1 cellular context compared by ENCODE assay signal in the genomic region with DNA sequence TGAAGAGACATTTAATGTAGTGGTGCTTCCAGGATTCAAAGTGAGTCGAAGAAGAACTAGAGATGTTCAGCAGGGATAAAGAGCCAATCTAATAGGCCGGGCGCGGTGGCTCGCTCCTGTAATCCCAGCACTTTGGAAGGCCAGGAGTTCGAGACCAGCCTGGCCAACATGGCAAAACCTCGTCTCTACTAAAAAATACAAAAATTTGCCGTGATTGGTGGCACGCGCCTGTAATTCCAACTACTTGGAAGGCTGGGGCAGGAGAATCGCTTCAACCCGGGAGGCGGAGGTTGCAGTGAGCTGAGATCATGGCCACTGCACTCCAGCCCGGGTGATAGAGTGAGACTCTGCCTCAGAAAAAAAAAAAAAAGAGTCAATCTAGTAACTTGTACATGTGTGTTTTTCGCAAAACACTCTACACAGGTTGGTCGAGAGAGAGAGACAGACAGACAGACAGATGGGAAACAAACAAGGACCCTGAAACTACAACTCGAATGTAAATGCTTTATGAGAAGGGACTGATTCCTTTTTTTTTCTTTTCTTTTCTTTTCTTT.
TF ChIP-seq lines count a peak whose summit lies in the region.

No MANE protein-coding gene starts in this region.

TF ChIP-seq in HCT116, 20 proteins besides CTCF, POLR2A, EP300 and RAD21 (continued from another document):
- TF ChIP-seq, protein P1, sequence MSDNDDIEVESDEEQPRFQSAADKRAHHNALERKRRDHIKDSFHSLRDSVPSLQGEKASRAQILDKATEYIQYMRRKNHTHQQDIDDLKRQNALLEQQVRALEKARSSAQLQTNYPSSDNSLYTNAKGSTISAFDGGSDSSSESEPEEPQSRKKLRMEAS (IDR thresholded peaks at IDR 0.05) = no peak
- TF ChIP-seq EZH2 (IDR thresholded peaks at IDR 0.05) (no peak), YY1 (IDR thresholded peaks at IDR 0.05; ENCODE audit: extremely low read depth, insufficient replicate concordance, low read depth, low read length) (no peak), ZBTB33 (IDR thresholded peaks at IDR 0.05; ENCODE audit: extremely low read depth, insufficient replicate concordance, low read length) (no peak), TCF7L2 (IDR thresholded peaks at IDR 0.05; ENCODE audit: borderline replicate concordance, extremely low read depth, insufficient read depth, insufficient read length) (no peak), JUND (IDR thresholded peaks at IDR 0.05) (no peak)
- TF ChIP-seq, protein P2, sequence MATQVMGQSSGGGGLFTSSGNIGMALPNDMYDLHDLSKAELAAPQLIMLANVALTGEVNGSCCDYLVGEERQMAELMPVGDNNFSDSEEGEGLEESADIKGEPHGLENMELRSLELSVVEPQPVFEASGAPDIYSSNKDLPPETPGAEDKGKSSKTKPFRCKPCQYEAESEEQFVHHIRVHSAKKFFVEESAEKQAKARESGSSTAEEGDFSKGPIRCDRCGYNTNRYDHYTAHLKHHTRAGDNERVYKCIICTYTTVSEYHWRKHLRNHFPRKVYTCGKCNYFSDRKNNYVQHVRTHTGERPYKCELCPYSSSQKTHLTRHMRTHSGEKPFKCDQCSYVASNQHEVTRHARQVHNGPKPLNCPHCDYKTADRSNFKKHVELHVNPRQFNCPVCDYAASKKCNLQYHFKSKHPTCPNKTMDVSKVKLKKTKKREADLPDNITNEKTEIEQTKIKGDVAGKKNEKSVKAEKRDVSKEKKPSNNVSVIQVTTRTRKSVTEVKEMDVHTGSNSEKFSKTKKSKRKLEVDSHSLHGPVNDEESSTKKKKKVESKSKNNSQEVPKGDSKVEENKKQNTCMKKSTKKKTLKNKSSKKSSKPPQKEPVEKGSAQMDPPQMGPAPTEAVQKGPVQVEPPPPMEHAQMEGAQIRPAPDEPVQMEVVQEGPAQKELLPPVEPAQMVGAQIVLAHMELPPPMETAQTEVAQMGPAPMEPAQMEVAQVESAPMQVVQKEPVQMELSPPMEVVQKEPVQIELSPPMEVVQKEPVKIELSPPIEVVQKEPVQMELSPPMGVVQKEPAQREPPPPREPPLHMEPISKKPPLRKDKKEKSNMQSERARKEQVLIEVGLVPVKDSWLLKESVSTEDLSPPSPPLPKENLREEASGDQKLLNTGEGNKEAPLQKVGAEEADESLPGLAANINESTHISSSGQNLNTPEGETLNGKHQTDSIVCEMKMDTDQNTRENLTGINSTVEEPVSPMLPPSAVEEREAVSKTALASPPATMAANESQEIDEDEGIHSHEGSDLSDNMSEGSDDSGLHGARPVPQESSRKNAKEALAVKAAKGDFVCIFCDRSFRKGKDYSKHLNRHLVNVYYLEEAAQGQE (IDR thresholded peaks at IDR 0.05; ENCODE audit: low read depth) = no peak
- TF ChIP-seq, protein P3, sequence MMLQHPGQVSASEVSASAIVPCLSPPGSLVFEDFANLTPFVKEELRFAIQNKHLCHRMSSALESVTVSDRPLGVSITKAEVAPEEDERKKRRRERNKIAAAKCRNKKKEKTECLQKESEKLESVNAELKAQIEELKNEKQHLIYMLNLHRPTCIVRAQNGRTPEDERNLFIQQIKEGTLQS (IDR thresholded peaks at IDR 0.05) = no peak
TF ChIP-seq in HCT116: peak in this region for 0.
